8 cellular contexts compared by ENCODE assay signal in genomic region chr17:38482700-38483043, GRCh38. TPM values are rescaled to one million over a fixed set of nuclear protein-coding genes. Genes with fewer than 3 reads are reported as not detected.
A peak's percentile ranks its signal among the peaks of the same experiment; 100 is the strongest.
DNase-seq lines count a peak whose midpoint lies in the region; ATAC-seq and TF ChIP-seq lines count a peak whose summit lies in the region.
"Not testable (repeated sequence)": the region's sequence is repeated elsewhere in the genome, so short reads cannot be mapped to it uniquely, and the experiment has no call there.
"Had no signal": no experiment of that assay in that cellular context is flagged by ENCODE, and none has a peak within 500 bp of the region (broad histone marks: within the 10 kb centered on the region; RNA-seq: fewer than 3 reads in every experiment).

No MANE protein-coding gene starts in this region.

- not testable (repeated sequence) for H3K79me1 ChIP-seq in H9 (ENCODE audit: insufficient read depth, low read depth, low read length, poor library complexity, severe bottlenecking); mesenchymal stem cell (replicated peaks; ENCODE audit: low read length, poor library complexity, severe bottlenecking)

- not testable (repeated sequence) for H3K27me3 Mint-ChIP-seq in H9 (ENCODE audit: low read depth)

- not testable (repeated sequence) for H3K23me2 ChIP-seq in H9 (ENCODE audit: insufficient read length, low read depth, low read length, poor library complexity, severe bottlenecking)

- H4K8ac ChIP-seq in H9 (replicated peaks; ENCODE audit: insufficient read length, low read depth, low read length); mesenchymal stem cell (ENCODE audit: low read length): not testable (repeated sequence)

- not testable (repeated sequence) for H2BK12ac ChIP-seq in H9 (ENCODE audit: insufficient read length, low read depth, low read length); mesenchymal stem cell (ENCODE audit: low read length in 2 of 2)

- H3K9me3 Mint-ChIP-seq in H9 = not testable (repeated sequence)

- H3K9me3 ChIP-seq in H9 (ENCODE audit: control insufficient read depth, low read depth, low read length); mesenchymal stem cell (ENCODE audit: control insufficient read depth, low read length); upper lobe of left lung: not testable (repeated sequence)

- not testable (repeated sequence) for H3K14ac ChIP-seq in H9 (ENCODE audit: insufficient read depth, low read length); mesenchymal stem cell (ENCODE audit: low read length in 2 of 2)

- not testable (repeated sequence) for H3K79me2 ChIP-seq in H9 (ENCODE audit: insufficient read depth, low read length)

- H2BK15ac ChIP-seq in H9 (ENCODE audit: low read depth, low read length); mesenchymal stem cell (ENCODE audit: low read depth, poor library complexity, severe bottlenecking): not testable (repeated sequence)

- TF ChIP-seq POLR2A in upper lobe of left lung (IDR thresholded peaks at IDR 0.05) = not testable (repeated sequence)

- H3K36me3 Mint-ChIP-seq in H9 (ENCODE audit: insufficient read depth in 1 of 3, low read depth in 3 of 3) = peaks cover 23 to 69% (median 35%) of the 10 kb centered on the region in 3 experiments

- not testable (repeated sequence) for H4K91ac ChIP-seq in H9 (ENCODE audit: insufficient read length, low read depth, low read length); mesenchymal stem cell (ENCODE audit: low read length)

- no CpG with 5 or more reads among the region's 8 CpGs for WGBS in H9 (ENCODE audit: extremely low coverage, insufficient read length, low lambda C conversion rate)
- WGBS in mesenchymal stem cell = 95% methylated on average over 5 of the region's 8 CpGs
- 70 to 95% methylated on average over 6 to 8 of the region's 8 CpGs for WGBS in upper lobe of left lung, 2 donors

- H3K4me1 ChIP-seq in H9 (ENCODE audit: insufficient read depth, low read length); upper lobe of left lung: not testable (repeated sequence)
- H3K4me1 ChIP-seq in mesenchymal stem cell (ENCODE audit: control insufficient read depth, insufficient read depth, low read depth, low read length) = peaks cover 50% of the 10 kb centered on the region

- not testable (repeated sequence) for H3K4me2 ChIP-seq in H9 (ENCODE audit: insufficient read depth, insufficient read length, low read length); mesenchymal stem cell (ENCODE audit: low read length, poor library complexity, severe bottlenecking)

- ATAC-seq in SK-N-SH treated with all-trans-retinoic acid at 6 μM for 48 hours = peak; percentile 13; the same call in 2 of the 3 replicates
- ATAC-seq in Right ventricle myocardium superior (ENCODE audit: poor library complexity) = not testable (repeated sequence)
- peak; percentile 16 to 34 for ATAC-seq in upper lobe of left lung (ENCODE audit: low FRiP score in 2 of 2)

- TF ChIP-seq EP300 in upper lobe of left lung (IDR thresholded peaks at IDR 0.05) = not testable (repeated sequence)

- not testable (repeated sequence) for H2BK5ac ChIP-seq in H9 (ENCODE audit: insufficient read length, low read length); mesenchymal stem cell (ENCODE audit: low read depth, low read length, poor library complexity, severe bottlenecking)

- not testable (repeated sequence) for H2BK120ac ChIP-seq in H9 (ENCODE audit: low read depth, low read length, poor library complexity, severe bottlenecking); mesenchymal stem cell (ENCODE audit: low read depth, low read length)

- not testable (repeated sequence) for H2AFZ ChIP-seq in H9 (ENCODE audit: low read length); mesenchymal stem cell (ENCODE audit: low read depth, low read length)

- H3K27ac Mint-ChIP-seq in H9 = peak overlapping the region in 2 of 3 experiments; percentile 34 to 60; a peak in 2 of 7 replicates

- not testable (repeated sequence) for H4K20me1 ChIP-seq in H9 (ENCODE audit: control insufficient read depth, insufficient read depth, insufficient read length)

- not testable (repeated sequence) for H3K4ac ChIP-seq in H9 (ENCODE audit: low read depth, low read length); mesenchymal stem cell (ENCODE audit: low read depth in 1 of 2, low read length in 2 of 2)

- H3K18ac ChIP-seq in H9 (ENCODE audit: insufficient read length, low read depth, low read length); mesenchymal stem cell (ENCODE audit: low read depth in 1 of 2, low read length in 2 of 2): not testable (repeated sequence)

- not testable (repeated sequence) for H2BK20ac ChIP-seq in H9 (ENCODE audit: low read depth, low read length, poor library complexity, severe bottlenecking)

- H3K23ac ChIP-seq in H9 (ENCODE audit: insufficient read length, low read depth, low read length); mesenchymal stem cell (ENCODE audit: low read length in 2 of 2): not testable (repeated sequence)

- intact Hi-C loops in Right ventricle myocardium superior (cut with DNase I) = not testable (repeated sequence)

- H3K27me3 ChIP-seq in H9 (ENCODE audit: insufficient read depth, low read length); mesenchymal stem cell (ENCODE audit: control insufficient read depth in 1 of 2, insufficient read depth in 1 of 2, low read length in 2 of 2); upper lobe of left lung: not testable (repeated sequence)

- not testable (repeated sequence) for H3K27ac ChIP-seq in H9 (ENCODE audit: insufficient read length, low read depth, low read length); upper lobe of left lung
- peak overlapping the region; percentile 39 for H3K27ac ChIP-seq in cingulate gyrus (ENCODE audit: low read depth, low read length)
- H3K27ac ChIP-seq in mesenchymal stem cell (ENCODE audit: low read length, poor library complexity, severe bottlenecking) = peak overlapping the region; percentile 84
- peak overlapping the region; percentile 38 for H3K27ac ChIP-seq in temporal lobe (ENCODE audit: low read depth, low read length)

- TF ChIP-seq CTCF in H9 (conservative IDR thresholded peaks at IDR 0.05); upper lobe of left lung (IDR thresholded peaks at IDR 0.05): not testable (repeated sequence)

- not testable (repeated sequence) for H3K4me3 ChIP-seq in mesenchymal stem cell (ENCODE audit: insufficient read depth in 1 of 2, low read depth in 1 of 2, low read length in 2 of 2); upper lobe of left lung

- peaks cover 53 to 59% of the 10 kb centered on the region in 2 experiments for H3K36me3 ChIP-seq in mesenchymal stem cell (ENCODE audit: control insufficient read depth in 1 of 2, insufficient read depth in 2 of 2, low read depth in 1 of 2, low read length in 2 of 2)
- peaks cover 0 to 69% (median 15%) of the 10 kb centered on the region in 4 donors for H3K36me3 ChIP-seq in upper lobe of left lung

- H2AK5ac ChIP-seq in H9 (ENCODE audit: insufficient read length, low read length) = not testable (repeated sequence)
- H2AK5ac ChIP-seq in mesenchymal stem cell (ENCODE audit: low read length, severe bottlenecking) = peak overlapping the region; percentile 89

- H3K4me1 Mint-ChIP-seq in H9 = peaks cover 14 to 17% of the 10 kb centered on the region in 2 experiments

- H3K4me3 Mint-ChIP-seq in H9 = not testable (repeated sequence)

- H3K9ac ChIP-seq in H9 (ENCODE audit: extremely low read depth, insufficient read length, low read length); mesenchymal stem cell (ENCODE audit: low read length): not testable (repeated sequence)

- H3K56ac ChIP-seq in H9 (ENCODE audit: insufficient read length, low read depth, low read length) = not testable (repeated sequence)

- H4K5ac ChIP-seq in H9 (ENCODE audit: insufficient read length, low read depth, low read length) = not testable (repeated sequence)

- DNase-seq in H9, mesenchymal stem cell, upper lobe of left lung: not testable (repeated sequence)
- peak; percentile 3 for DNase-seq in Right ventricle myocardium superior

- not testable (repeated sequence) for H3T11ph ChIP-seq in H9 (ENCODE audit: low read length)

RNA-seq across cellular contexts. Expression of gene ARHGAP23, which starts 54.4 kb away (rescaled TPM):
- 96.3 and 97.9 TPM in 2 replicates for total RNA-seq in H9 (2021)
- 58.3 TPM for total RNA-seq in Right ventricle myocardium superior
- polyA plus RNA-seq in mesenchymal stem cell (2013, experiment 1 of 2) = 66.7 TPM
- 60.9 TPM for polyA plus RNA-seq in mesenchymal stem cell (2013, experiment 2 of 2)
- total RNA-seq in temporal lobe = 82.4 TPM
- 100 to 1,000 TPM in 1 of 6 donors, 10 to 100 TPM in 5; 30.4 to 104 (median 70.1) TPM for total RNA-seq in upper lobe of left lung
- polyA plus RNA-seq: CD8-positive, alpha-beta memory T cell had no signal
